In genomic region chr2:230590333-230590732, GRCh38 we compare ENCODE assay signal across 13 cellular contexts.
"Had no signal": no experiment of that assay in that cellular context is flagged by ENCODE, and none has a peak within 500 bp of the region (broad histone marks: within the 10 kb centered on the region; RNA-seq: fewer than 3 reads in every experiment).

No MANE protein-coding gene starts in this region.

- H3K27me3 Mint-ChIP-seq: activated CD8-positive, alpha-beta T cell treated with anti-CD3 and anti-CD28 coated beads for 36 hours; activated T-cell treated with anti-CD3 and anti-CD28 coated beads, Interleukin-2, amount 50 U/mL, for 24 hours; stimulated activated naive CD8-positive, alpha-beta T cell treated with anti-CD3 and anti-CD28 coated beads, Interleukin-15, Interleukin-2, amounts not matched to agents 100 ng/mL and 50 ng/mL, for 24 hours had no signal

- H3K27ac ChIP-seq: transverse colon, uterus had no signal

- H3K4me3 Mint-ChIP-seq: activated CD8-positive, alpha-beta T cell treated with anti-CD3 and anti-CD28 coated beads for 36 hours; activated T-cell treated with anti-CD3 and anti-CD28 coated beads, Interleukin-2, amount 50 U/mL, for 24 hours; nephron progenitor cell; stimulated activated naive CD8-positive, alpha-beta T cell treated with anti-CD3 and anti-CD28 coated beads, Interleukin-15, Interleukin-2, amounts not matched to agents 100 ng/mL and 50 ng/mL, for 24 hours had no signal

- H3K9me3 Mint-ChIP-seq: nephron progenitor cell had no signal

- H3K36me3 ChIP-seq: transverse colon, uterus had no signal

- H3K9me3 ChIP-seq: transverse colon, uterus had no signal

- H3K4me1 ChIP-seq: transverse colon, uterus had no signal

- DNase-seq: activated CD4-positive, alpha-beta T cell treated with anti-CD3 and anti-CD28 coated beads for 4 hours; activated CD8-positive, alpha-beta T cell treated with anti-CD3 and anti-CD28 coated beads for 36 hours; activated effector memory CD4-positive, alpha-beta T cell treated with Interleukin-2 at 50 U/mL for 16 hours; activated T-cell treated with anti-CD3 and anti-CD28 coated beads, Interleukin-2, amount 50 U/mL, for 24 hours; amniotic stem cell; mesenchymal stem cell; nephron progenitor cell; occipital lobe; stimulated activated CD4-positive, alpha-beta T cell treated with anti-CD3 and anti-CD28 coated beads, Interleukin-12 subunit alpha, Interleukin-12 subunit beta, amount 100 ng/mL, for 4 hours; stimulated activated CD4-positive, alpha-beta T cell treated with anti-CD3 and anti-CD28 coated beads, Interleukin-2, amount 100 ng/mL, for 24 hours; transverse colon; uterus had no signal

- H3K4me3 ChIP-seq: transverse colon, uterus had no signal

- H3K27me3 ChIP-seq: transverse colon, uterus had no signal

- H3K27ac Mint-ChIP-seq: nephron progenitor cell had no signal
